ENCODE assay signal across 1 cellular context in the genomic region with DNA sequence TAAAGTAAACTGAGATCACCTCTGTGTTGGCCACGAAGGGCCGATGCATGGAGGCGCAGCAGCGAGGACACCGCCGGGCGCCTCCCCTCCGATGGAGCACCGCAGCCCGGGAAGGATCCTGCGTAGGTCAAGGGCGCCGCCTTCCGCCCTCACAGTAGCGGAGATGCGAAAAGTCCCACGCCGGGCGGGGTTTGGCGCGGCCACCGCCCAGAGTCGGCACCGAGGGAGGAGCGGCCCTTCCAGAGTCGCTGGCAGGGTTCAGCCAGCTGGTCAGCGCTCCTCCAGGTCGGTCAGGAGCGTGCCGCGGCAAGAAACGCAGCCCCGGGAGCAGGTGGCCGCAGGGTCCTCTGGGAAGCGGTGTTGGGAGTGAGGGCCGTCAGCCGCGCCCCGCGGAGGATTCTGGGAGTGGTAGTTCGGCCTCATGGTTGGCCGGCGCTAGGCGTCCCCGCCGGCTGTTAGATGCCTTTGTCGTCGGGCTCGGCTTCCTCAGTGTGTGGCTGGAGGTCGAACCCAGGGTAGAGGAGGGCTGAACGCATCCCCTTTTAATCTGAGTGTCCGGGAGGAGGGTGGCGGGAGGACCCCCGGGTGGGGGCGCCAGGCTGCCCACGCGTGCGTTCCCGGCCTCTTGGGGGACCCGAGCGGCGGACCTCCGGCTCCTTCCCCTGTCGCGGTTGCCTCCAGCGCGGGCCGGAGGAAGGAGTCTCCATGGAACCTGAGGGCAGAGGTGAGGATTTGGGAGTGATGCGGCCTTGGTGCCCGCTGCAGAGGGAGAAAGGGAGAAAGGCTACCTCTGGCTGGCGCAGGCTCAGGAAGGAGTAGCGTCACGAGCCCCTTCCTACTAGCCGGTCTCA.
A peak's percentile ranks its signal among the peaks of the same experiment; 100 is the strongest.
TF ChIP-seq lines count a peak whose summit lies in the region.

Gene ZNF892, plus strand, starts transcription at position 411 of the 851 bp plus-strand sequence. Its CDS starts 295 bp downstream, at position 706.

TF ChIP-seq in HEK293, 187 proteins besides CTCF, POLR2A, EP300 and RAD21 (continued from another document and continues in another):
- 0 out of 2 replicates have a peak, but pooled peaks have one; percentile 14 for TF ChIP-seq YY2 (tag by site-specific recombination; IDR thresholded peaks at IDR 0.05)
- TF ChIP-seq ZNF510 (tag by site-specific recombination; IDR thresholded peaks at IDR 0.05; ENCODE audit: insufficient replicate concordance): no peak
- TF ChIP-seq SP3 (tag by site-specific recombination; IDR thresholded peaks at IDR 0.05): peak; percentile 86
- TF ChIP-seq PRDM10 (tag by site-specific recombination; IDR thresholded peaks at IDR 0.05): peak; percentile 38; the same call in 1 of the 2 replicates
- peak; percentile 60; the same call in 1 of the 2 replicates for TF ChIP-seq PATZ1 (tag by site-specific recombination; IDR thresholded peaks at IDR 0.05)
- no peak for TF ChIP-seq ZNF155 (tag by site-specific recombination; IDR thresholded peaks at IDR 0.05)
- peak; percentile 95 for TF ChIP-seq ZNF10 (tag by site-specific recombination; IDR thresholded peaks at IDR 0.05)
- TF ChIP-seq ZBTB26 (tag by site-specific recombination; optimal IDR thresholded peaks at IDR 0.05): peak; percentile 82
- TF ChIP-seq IKZF3 (tag by site-specific recombination; IDR thresholded peaks at IDR 0.05): peak; percentile 80
- no peak for TF ChIP-seq ZNF544 (tag by site-specific recombination; IDR thresholded peaks at IDR 0.05)
- TF ChIP-seq ZIC2 (tag by site-specific recombination; IDR thresholded peaks at IDR 0.05): no peak; the same call in 1 of the 2 replicates
- TF ChIP-seq ZNF768 (tag by site-specific recombination; IDR thresholded peaks at IDR 0.05): no peak
- peak; percentile 59; the same call in 1 of the 2 replicates for TF ChIP-seq REST (tag by site-specific recombination; IDR thresholded peaks at IDR 0.05)
- TF ChIP-seq, protein P1, sequence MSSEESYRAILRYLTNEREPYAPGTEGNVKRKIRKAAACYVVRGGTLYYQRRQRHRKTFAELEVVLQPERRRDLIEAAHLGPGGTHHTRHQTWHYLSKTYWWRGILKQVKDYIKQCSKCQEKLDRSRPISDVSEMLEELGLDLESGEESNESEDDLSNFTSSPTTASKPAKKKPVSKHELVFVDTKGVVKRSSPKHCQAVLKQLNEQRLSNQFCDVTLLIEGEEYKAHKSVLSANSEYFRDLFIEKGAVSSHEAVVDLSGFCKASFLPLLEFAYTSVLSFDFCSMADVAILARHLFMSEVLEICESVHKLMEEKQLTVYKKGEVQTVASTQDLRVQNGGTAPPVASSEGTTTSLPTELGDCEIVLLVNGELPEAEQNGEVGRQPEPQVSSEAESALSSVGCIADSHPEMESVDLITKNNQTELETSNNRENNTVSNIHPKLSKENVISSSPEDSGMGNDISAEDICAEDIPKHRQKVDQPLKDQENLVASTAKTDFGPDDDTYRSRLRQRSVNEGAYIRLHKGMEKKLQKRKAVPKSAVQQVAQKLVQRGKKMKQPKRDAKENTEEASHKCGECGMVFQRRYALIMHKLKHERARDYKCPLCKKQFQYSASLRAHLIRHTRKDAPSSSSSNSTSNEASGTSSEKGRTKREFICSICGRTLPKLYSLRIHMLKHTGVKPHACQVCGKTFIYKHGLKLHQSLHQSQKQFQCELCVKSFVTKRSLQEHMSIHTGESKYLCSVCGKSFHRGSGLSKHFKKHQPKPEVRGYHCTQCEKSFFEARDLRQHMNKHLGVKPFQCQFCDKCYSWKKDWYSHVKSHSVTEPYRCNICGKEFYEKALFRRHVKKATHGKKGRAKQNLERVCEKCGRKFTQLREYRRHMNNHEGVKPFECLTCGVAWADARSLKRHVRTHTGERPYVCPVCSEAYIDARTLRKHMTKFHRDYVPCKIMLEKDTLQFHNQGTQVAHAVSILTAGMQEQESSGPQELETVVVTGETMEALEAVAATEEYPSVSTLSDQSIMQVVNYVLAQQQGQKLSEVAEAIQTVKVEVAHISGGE (tag by site-specific recombination; conservative IDR thresholded peaks at IDR 0.05; ENCODE audit: low read depth): peak; percentile 84
- TF ChIP-seq KLF16 (tag by site-specific recombination; IDR thresholded peaks at IDR 0.05): peak; percentile 45; the same call in 1 of the 2 replicates
- peak; percentile 82; the same call in 1 of the 2 replicates for TF ChIP-seq TRIM28 (IDR thresholded peaks at IDR 0.05; ENCODE audit: borderline replicate concordance, low read length)
- TF ChIP-seq ZNF350 (tag by site-specific recombination; IDR thresholded peaks at IDR 0.05): no peak
- no peak for TF ChIP-seq ZNF132 (tag by site-specific recombination; IDR thresholded peaks at IDR 0.05; ENCODE audit: borderline replicate concordance)
- TF ChIP-seq ZNF664 (tag by site-specific recombination; IDR thresholded peaks at IDR 0.05): no peak
- peak; percentile 92 for TF ChIP-seq ZNF335 (tag by site-specific recombination; conservative IDR thresholded peaks at IDR 0.05)
- no peak for TF ChIP-seq ZNF670 (tag by site-specific recombination; IDR thresholded peaks at IDR 0.05; ENCODE audit: low read depth)
- peak; percentile 25; the same call in 1 of the 2 replicates for TF ChIP-seq GLIS2 (tag by site-specific recombination; IDR thresholded peaks at IDR 0.05)
- no peak for TF ChIP-seq ZNF404 (tag by site-specific recombination; IDR thresholded peaks at IDR 0.05)
- peak; percentile 20; the same call in 1 of the 2 replicates for TF ChIP-seq ZSCAN4 (tag by site-specific recombination; IDR thresholded peaks at IDR 0.05)
- TF ChIP-seq, protein P2, sequence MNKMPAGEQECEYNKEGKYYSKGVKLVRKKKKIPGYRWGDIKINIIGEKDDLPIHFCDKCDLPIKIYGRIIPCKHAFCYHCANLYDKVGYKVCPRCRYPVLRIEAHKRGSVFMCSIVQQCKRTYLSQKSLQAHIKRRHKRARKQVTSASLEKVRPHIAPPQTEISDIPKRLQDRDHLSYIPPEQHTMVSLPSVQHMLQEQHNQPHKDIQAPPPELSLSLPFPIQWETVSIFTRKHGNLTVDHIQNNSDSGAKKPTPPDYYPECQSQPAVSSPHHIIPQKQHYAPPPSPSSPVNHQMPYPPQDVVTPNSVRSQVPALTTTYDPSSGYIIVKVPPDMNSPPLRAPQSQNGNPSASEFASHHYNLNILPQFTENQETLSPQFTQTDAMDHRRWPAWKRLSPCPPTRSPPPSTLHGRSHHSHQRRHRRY (tag by site-specific recombination; IDR thresholded peaks at IDR 0.05): no peak
- TF ChIP-seq HOXD13 (CRISPR knock-in tag; IDR thresholded peaks at IDR 0.05; ENCODE audit: borderline replicate concordance): no peak
- TF ChIP-seq KLF17 (tag by site-specific recombination; IDR thresholded peaks at IDR 0.05): no peak
- TF ChIP-seq GLIS1 (tag by site-specific recombination; IDR thresholded peaks at IDR 0.05): peak; percentile 11; the same call in 1 of the 2 replicates
- TF ChIP-seq ZNF777 (tag by site-specific recombination; IDR thresholded peaks at IDR 0.05; ENCODE audit: borderline replicate concordance): no peak
- TF ChIP-seq ZNF548 (tag by site-specific recombination; IDR thresholded peaks at IDR 0.05): no peak
- peak; percentile 72; the same call in 1 of the 2 replicates for TF ChIP-seq ZXDB (tag by site-specific recombination; IDR thresholded peaks at IDR 0.05)
- peak; percentile 97 for TF ChIP-seq ZBTB20 (tag by site-specific recombination; IDR thresholded peaks at IDR 0.05)
- no peak for TF ChIP-seq ZNF24 (tag by site-specific recombination; IDR thresholded peaks at IDR 0.05)
- TF ChIP-seq, protein P3, sequence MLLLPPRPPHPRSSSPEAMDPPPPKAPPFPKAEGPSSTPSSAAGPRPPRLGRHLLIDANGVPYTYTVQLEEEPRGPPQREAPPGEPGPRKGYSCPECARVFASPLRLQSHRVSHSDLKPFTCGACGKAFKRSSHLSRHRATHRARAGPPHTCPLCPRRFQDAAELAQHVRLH (tag by site-specific recombination; IDR thresholded peaks at IDR 0.05): no peak
- peak; percentile 48 for TF ChIP-seq ZNF654 (tag by site-specific recombination; IDR thresholded peaks at IDR 0.05; ENCODE audit: low read depth)
- no peak for TF ChIP-seq SETDB1 (IDR thresholded peaks at IDR 0.05; ENCODE audit: insufficient read length, low read length)
- TF ChIP-seq ZNF626 (tag by site-specific recombination; IDR thresholded peaks at IDR 0.05): no peak
